Comparison of ENCODE assay signal across 19 cellular contexts in the genomic region with DNA sequence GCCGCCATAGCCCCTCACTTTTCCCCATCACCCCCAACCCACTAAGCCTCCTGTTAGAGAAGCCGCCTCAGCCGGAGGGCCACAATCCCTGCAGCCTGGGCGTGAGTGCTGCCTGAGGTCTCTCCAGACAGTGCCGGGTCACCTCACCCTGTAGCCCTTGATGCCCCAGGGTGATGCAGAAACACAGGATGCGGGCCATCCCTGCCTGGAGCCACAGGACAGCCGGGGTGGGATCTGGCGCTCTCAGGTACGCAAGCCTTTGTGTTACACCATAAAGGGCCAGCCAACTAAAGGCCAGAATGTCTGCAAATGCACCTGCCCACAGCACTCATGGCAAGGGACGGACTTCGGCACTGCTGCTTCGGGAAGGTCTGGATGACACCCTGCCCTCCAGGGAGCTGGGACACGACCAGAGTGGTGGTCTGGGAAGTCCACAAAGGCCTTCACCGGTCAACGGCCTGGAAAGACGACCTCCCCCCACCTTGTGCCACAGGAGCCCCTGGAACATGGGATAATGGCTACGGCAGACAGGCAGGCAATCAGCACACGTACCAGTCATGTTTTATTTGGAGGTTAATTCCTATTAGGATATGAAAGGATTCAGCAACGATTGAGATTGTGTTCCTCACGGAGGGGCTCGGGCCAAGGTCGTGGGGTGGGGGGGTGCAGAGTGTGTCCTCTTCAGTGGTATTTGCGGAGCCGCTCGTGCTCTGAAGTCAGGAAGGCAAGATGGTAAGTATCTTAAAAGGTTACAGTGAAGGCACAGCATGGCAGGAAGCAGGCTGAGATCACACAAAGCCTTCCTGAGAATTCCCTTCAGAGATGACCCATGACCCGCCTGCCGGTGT. TPM values are rescaled to one million over a fixed set of nuclear protein-coding genes. Genes with fewer than 3 reads are reported as not detected.
DNase-seq lines count a peak whose midpoint lies in the region; ATAC-seq and TF ChIP-seq lines count a peak whose summit lies in the region.
"Had no signal": no experiment of that assay in that cellular context is flagged by ENCODE, and none has a peak within 500 bp of the region (broad histone marks: within the 10 kb centered on the region; RNA-seq: fewer than 3 reads in every experiment).

No MANE protein-coding gene starts in this region.

- no peak for DNase-seq in activated T-cell treated with anti-CD3 and anti-CD28 coated beads, Interleukin-2, amount 50 U/mL, for 24 hours
- DNase-seq in activated T-cell treated with anti-CD3 and anti-CD28 coated beads, Interleukin-2, amount 50 U/mL, for 4 hours: no peak
- DNase-seq in endothelial cell (ENCODE audit: low spot score) (no peak), NOMO-1 (lab: John Stamatoyannopoulos, UW; ENCODE audit: unreplicated experiment in 2 of 2) (no peak)
- no peak for DNase-seq in stimulated activated effector memory CD8-positive, alpha-beta T cell treated with anti-CD3 and anti-CD28 coated beads, Interleukin-12 subunit alpha, Interleukin-12 subunit beta, amount 100 ng/mL, for 72 hours (ENCODE audit: low spot score in 2 of 2)
- DNase-seq in effector memory CD8-positive, alpha-beta T cell: no peak
- DNase-seq: activated CD4-positive, alpha-beta T cell treated with anti-CD3 and anti-CD28 coated beads, Interleukin-2, amount 50 U/mL, for 1 hour; activated CD8-positive, alpha-beta memory T cell treated with anti-CD3 and anti-CD28 coated beads, Interleukin-2, amount 50 U/mL, for 48 hours; activated gamma-delta T cell; foreskin fibroblast; Karpas-422; NCI-H187; NCI-H345; nucleus accumbens; PC-9; spleen; T-helper 17 cell; WERI-Rb-1 had no signal

- H3K4me1 Mint-ChIP-seq in activated T-cell treated with anti-CD3 and anti-CD28 coated beads, Interleukin-2, amount 50 U/mL, for 24 hours (ENCODE audit: low read depth): peaks cover 32% of the 10 kb centered on the region
- peaks cover 20% of the 10 kb centered on the region for H3K4me1 Mint-ChIP-seq in activated T-cell treated with anti-CD3 and anti-CD28 coated beads, Interleukin-2, amount 50 U/mL, for 4 hours (ENCODE audit: low read depth)
- peaks cover 7% of the 10 kb centered on the region for H3K4me1 Mint-ChIP-seq in endothelial cell (ENCODE audit: unreplicated experiment)
- H3K4me1 Mint-ChIP-seq in stimulated activated effector memory CD8-positive, alpha-beta T cell treated with anti-CD3 and anti-CD28 coated beads, Interleukin-12 subunit alpha, Interleukin-12 subunit beta, amount 100 ng/mL, for 72 hours: peaks cover 38% of the 10 kb centered on the region
- peaks cover 17 to 20% of the 10 kb centered on the region in 2 donors for H3K4me1 Mint-ChIP-seq in effector memory CD8-positive, alpha-beta T cell (ENCODE audit: low read depth in 2 of 2)

- no peaks in the 10 kb centered on the region for H3K27me3 Mint-ChIP-seq in activated T-cell treated with anti-CD3 and anti-CD28 coated beads, Interleukin-2, amount 50 U/mL, for 24 hours
- H3K27me3 Mint-ChIP-seq in activated T-cell treated with anti-CD3 and anti-CD28 coated beads, Interleukin-2, amount 50 U/mL, for 4 hours (ENCODE audit: low read depth): no peaks in the 10 kb centered on the region
- H3K27me3 Mint-ChIP-seq in endothelial cell (ENCODE audit: unreplicated experiment): peaks cover 7% of the 10 kb centered on the region
- H3K27me3 Mint-ChIP-seq in effector memory CD8-positive, alpha-beta T cell: no peaks in the 10 kb centered on the region
- H3K27me3 Mint-ChIP-seq: dendritic cell treated with granulocyte-macrophage colony-stimulating factor and Interleukin-4, amounts not matched to agents 40 ng/mL and 50 ng/mL, for 4 days; T-helper 17 cell had no signal

- H3K36me3 Mint-ChIP-seq in activated T-cell treated with anti-CD3 and anti-CD28 coated beads, Interleukin-2, amount 50 U/mL, for 24 hours (ENCODE audit: low read depth): peaks cover 95% of the 10 kb centered on the region
- peaks cover 27% of the 10 kb centered on the region for H3K36me3 Mint-ChIP-seq in activated T-cell treated with anti-CD3 and anti-CD28 coated beads, Interleukin-2, amount 50 U/mL, for 4 hours (ENCODE audit: insufficient read depth)
- H3K36me3 Mint-ChIP-seq in endothelial cell (ENCODE audit: low read depth, unreplicated experiment): peaks cover 42% of the 10 kb centered on the region
- peaks cover 96% of the 10 kb centered on the region for H3K36me3 Mint-ChIP-seq in stimulated activated effector memory CD8-positive, alpha-beta T cell treated with anti-CD3 and anti-CD28 coated beads, Interleukin-12 subunit alpha, Interleukin-12 subunit beta, amount 100 ng/mL, for 72 hours
- H3K36me3 Mint-ChIP-seq in effector memory CD8-positive, alpha-beta T cell (ENCODE audit: insufficient read depth): peaks cover 43% of the 10 kb centered on the region

- no peaks in the 10 kb centered on the region for H3K9me3 Mint-ChIP-seq in activated T-cell treated with anti-CD3 and anti-CD28 coated beads, Interleukin-2, amount 50 U/mL, for 24 hours
- H3K9me3 Mint-ChIP-seq in activated T-cell treated with anti-CD3 and anti-CD28 coated beads, Interleukin-2, amount 50 U/mL, for 4 hours: no peaks in the 10 kb centered on the region
- H3K9me3 Mint-ChIP-seq in endothelial cell (ENCODE audit: unreplicated experiment): no peaks in the 10 kb centered on the region
- H3K9me3 Mint-ChIP-seq in stimulated activated effector memory CD8-positive, alpha-beta T cell treated with anti-CD3 and anti-CD28 coated beads, Interleukin-12 subunit alpha, Interleukin-12 subunit beta, amount 100 ng/mL, for 72 hours: no peaks in the 10 kb centered on the region
- H3K9me3 Mint-ChIP-seq in effector memory CD8-positive, alpha-beta T cell: no peaks in the 10 kb centered on the region
- H3K9me3 Mint-ChIP-seq: dendritic cell treated with granulocyte-macrophage colony-stimulating factor and Interleukin-4, amounts not matched to agents 40 ng/mL and 50 ng/mL, for 4 days had no signal

- ATAC-seq in activated T-cell treated with anti-CD3 and anti-CD28 coated beads, Interleukin-2, amount 50 U/mL, for 4 hours: no peak
- no peak for ATAC-seq in stimulated activated effector memory CD8-positive, alpha-beta T cell treated with anti-CD3 and anti-CD28 coated beads, Interleukin-12 subunit alpha, Interleukin-12 subunit beta, amount 100 ng/mL, for 72 hours
- no peak for ATAC-seq in effector memory CD8-positive, alpha-beta T cell (replicated peaks)
- ATAC-seq: T-helper 17 cell had no signal

- no peak for TF ChIP-seq CTCF in endothelial cell (IDR thresholded peaks at IDR 0.05; ENCODE audit: unreplicated experiment)

- peak overlapping the region; percentile 71 for H3K27ac Mint-ChIP-seq in activated T-cell treated with anti-CD3 and anti-CD28 coated beads, Interleukin-2, amount 50 U/mL, for 24 hours
- peak overlapping the region; percentile 72 for H3K27ac Mint-ChIP-seq in endothelial cell (ENCODE audit: unreplicated experiment)
- H3K27ac Mint-ChIP-seq in stimulated activated effector memory CD8-positive, alpha-beta T cell treated with anti-CD3 and anti-CD28 coated beads, Interleukin-12 subunit alpha, Interleukin-12 subunit beta, amount 100 ng/mL, for 72 hours: peak overlapping the region; percentile 19
- H3K27ac Mint-ChIP-seq in effector memory CD8-positive, alpha-beta T cell: no peak overlapping the region
- H3K27ac Mint-ChIP-seq: dendritic cell treated with granulocyte-macrophage colony-stimulating factor and Interleukin-4, amounts not matched to agents 40 ng/mL and 50 ng/mL, for 4 days had no signal

- no peak overlapping the region for H3K4me3 Mint-ChIP-seq in activated T-cell treated with anti-CD3 and anti-CD28 coated beads, Interleukin-2, amount 50 U/mL, for 24 hours
- no peak overlapping the region for H3K4me3 Mint-ChIP-seq in activated T-cell treated with anti-CD3 and anti-CD28 coated beads, Interleukin-2, amount 50 U/mL, for 4 hours
- no peak overlapping the region for H3K4me3 Mint-ChIP-seq in endothelial cell (ENCODE audit: unreplicated experiment)
- H3K4me3 Mint-ChIP-seq in stimulated activated effector memory CD8-positive, alpha-beta T cell treated with anti-CD3 and anti-CD28 coated beads, Interleukin-12 subunit alpha, Interleukin-12 subunit beta, amount 100 ng/mL, for 72 hours: no peak overlapping the region
- no peak overlapping the region for H3K4me3 Mint-ChIP-seq in effector memory CD8-positive, alpha-beta T cell
- H3K4me3 Mint-ChIP-seq: dendritic cell treated with granulocyte-macrophage colony-stimulating factor and Interleukin-4, amounts not matched to agents 40 ng/mL and 50 ng/mL, for 4 days; T-helper 17 cell had no signal

RNA-seq across cellular contexts. Expression of gene ATP5MF, which starts 8.1 kb away (rescaled TPM):
- total RNA-seq in activated T-cell treated with anti-CD3 and anti-CD28 coated beads, Interleukin-2, amount 50 U/mL, for 4 hours: 100 to 1,000 TPM; 346 to 393 (median 391) TPM
- 281 TPM for total RNA-seq in endothelial cell (ENCODE audit: unreplicated experiment)

RNA-seq across cellular contexts. Expression of gene ZNF789, which starts 14.8 kb away (rescaled TPM):
- total RNA-seq in activated T-cell treated with anti-CD3 and anti-CD28 coated beads, Interleukin-2, amount 50 U/mL, for 4 hours: 1 to 10 TPM; 5.4 to 9.4 (median 7.1) TPM
- 17.1 TPM for total RNA-seq in endothelial cell (ENCODE audit: unreplicated experiment)

RNA-seq across cellular contexts. Expression of gene CPSF4, which starts 19.1 kb away (rescaled TPM):
- 10 to 100 TPM; 85.8 to 99.9 (median 86.9) TPM for total RNA-seq in activated T-cell treated with anti-CD3 and anti-CD28 coated beads, Interleukin-2, amount 50 U/mL, for 4 hours
- total RNA-seq in endothelial cell (ENCODE audit: unreplicated experiment): 40.5 TPM

RNA-seq across cellular contexts. Expression of gene PTCD1, which starts 19.3 kb away (rescaled TPM):
- total RNA-seq in activated T-cell treated with anti-CD3 and anti-CD28 coated beads, Interleukin-2, amount 50 U/mL, for 4 hours: 10 to 100 TPM; 11.9 to 15.1 (median 13.9) TPM
- 7.1 TPM for total RNA-seq in endothelial cell (ENCODE audit: unreplicated experiment)

RNA-seq across cellular contexts. Expression of gene ZNF394, which starts 42.2 kb away (rescaled TPM):
- total RNA-seq in activated T-cell treated with anti-CD3 and anti-CD28 coated beads, Interleukin-2, amount 50 U/mL, for 4 hours: 10 to 100 TPM; 32.0 to 38.1 (median 34.8) TPM
- 24.6 TPM for total RNA-seq in endothelial cell (ENCODE audit: unreplicated experiment)

Comparison
In these comparisons a context has a peak if more than half of its experiments do, and no peak if none do; other contexts are left out.
1. H3K27ac Mint-ChIP-seq: peak in activated T-cell treated with anti-CD3 and anti-CD28 coated beads, Interleukin-2, amount 50 U/mL, for 24 hours (single experiment), endothelial cell (single experiment) and stimulated activated effector memory CD8-positive, alpha-beta T cell treated with anti-CD3 and anti-CD28 coated beads, Interleukin-12 subunit alpha, Interleukin-12 subunit beta, amount 100 ng/mL, for 72 hours (single experiment); none in effector memory CD8-positive, alpha-beta T cell (0 of 2).